Comparison of ENCODE assay signal across 1 cellular context in genomic region chr15:43799209-43799944, GRCh38.
A peak's percentile ranks its signal among the peaks of the same experiment; 100 is the strongest.
TF ChIP-seq lines count a peak whose summit lies in the region.

No MANE protein-coding gene starts in this region.

TF ChIP-seq in H1, 55 proteins besides CTCF, POLR2A, EP300 and RAD21:
- TF ChIP-seq ZNF274 (IDR thresholded peaks at IDR 0.05; ENCODE audit: borderline replicate concordance, extremely low read depth, low read length) (no peak), RXRA (IDR thresholded peaks at IDR 0.05; ENCODE audit: insufficient read depth, low read depth, low read length) (no peak), POU5F1 (IDR thresholded peaks at IDR 0.05; ENCODE audit: low read depth, low read length) (no peak), RNF2 (IDR thresholded peaks at IDR 0.05; ENCODE audit: borderline replicate concordance, low read depth, low read length, missing control alignments, poor library complexity, severe bottlenecking) (no peak), POLR2AphosphoS5 (IDR thresholded peaks at IDR 0.05; ENCODE audit: low read depth, low read length) (peak; percentile 15; the same call in 1 of the 2 replicates)
TF ChIP-seq in H1: peak in this region for 1.
